ENCODE assay signal across 21 cellular contexts in the genomic region with DNA sequence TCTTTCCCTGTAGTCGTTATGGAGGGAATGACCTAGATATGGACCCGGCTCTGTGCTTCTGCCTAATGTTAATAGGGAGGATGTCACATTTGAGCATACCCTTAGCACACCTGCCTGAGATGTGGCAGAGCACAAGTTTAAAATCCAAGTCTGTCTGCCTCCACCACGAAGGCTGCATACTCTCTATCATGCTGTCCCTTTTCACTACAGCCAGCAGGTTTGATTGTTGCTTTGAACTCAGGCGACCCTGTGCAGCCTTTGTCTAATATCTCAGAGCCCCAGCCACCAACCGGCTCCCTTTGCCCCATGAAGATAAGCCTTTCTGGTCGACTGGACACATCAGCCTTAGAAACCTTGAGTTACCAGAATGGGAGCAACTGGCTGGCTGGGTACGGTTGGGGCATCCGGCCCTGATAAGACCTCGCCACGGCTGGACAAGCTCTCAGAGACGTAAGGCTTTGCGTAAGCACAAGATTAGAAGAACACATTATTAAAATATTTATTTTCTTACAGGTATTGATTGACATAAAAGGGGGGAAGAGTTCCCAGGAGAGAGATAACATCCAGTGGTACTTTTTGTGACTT.
"Had no signal": no experiment of that assay in that cellular context is flagged by ENCODE, and none has a peak within 500 bp of the region (broad histone marks: within the 10 kb centered on the region; RNA-seq: fewer than 3 reads in every experiment).

No MANE protein-coding gene starts in this region.

- H3K4me3 ChIP-seq: spleen, tibial artery had no signal

- DNase-seq: activated CD4-positive, alpha-beta memory T cell treated with anti-CD3 and anti-CD28 coated beads, Interleukin-2, amount 10 ng/mL, durations not matched to agents 7 days and 5 days; activated CD4-positive, alpha-beta T cell treated with anti-CD3 and anti-CD28 coated beads, Interleukin-2, amount 10 ng/mL, durations not matched to agents 24 days and 14 days; activated CD8-positive, alpha-beta memory T cell treated with anti-CD3 and anti-CD28 coated beads, Interleukin-2, amount 10 ng/mL, durations not matched to agents 7 days and 5 days; activated gamma-delta T cell; activated T-cell treated with anti-CD3 and anti-CD28 coated beads for 4 hours; anterior cingulate cortex; caudate nucleus; effector CD4-positive, alpha-beta T cell; foreskin melanocyte; hippocampal formation; mesenchymal stem cell; naive B cell; spleen; stimulated activated CD4-positive, alpha-beta T cell treated with anti-CD3 and anti-CD28 coated beads, Interleukin-4, amount 100 ng/mL, for 24 hours; stimulated activated naive CD8-positive, alpha-beta T cell treated with anti-CD3 and anti-CD28 coated beads, Interleukin-15, Interleukin-2, amounts not matched to agents 100 U/mL and 50 U/mL, for 24 hours; substantia nigra; T-cell; tibial artery had no signal

- H3K4me1 ChIP-seq: spleen, tibial artery had no signal

- H3K36me3 ChIP-seq: spleen, tibial artery had no signal

- FAIRE-seq: endometrium, islet of Langerhans, TTC549 had no signal

- H3K9me3 ChIP-seq: spleen, tibial artery had no signal

- H3K27ac ChIP-seq: spleen, tibial artery had no signal

- H3K27me3 ChIP-seq: spleen, tibial artery had no signal

- ATAC-seq: activated CD8-positive, alpha-beta memory T cell treated with anti-CD3 and anti-CD28 coated beads, Interleukin-2, amount 10 ng/mL, durations not matched to agents 7 days and 5 days; stimulated activated naive CD8-positive, alpha-beta T cell treated with anti-CD3 and anti-CD28 coated beads, Interleukin-15, Interleukin-2, amounts not matched to agents 100 U/mL and 50 U/mL, for 24 hours; T-cell had no signal
